In genomic region chr7:157508477-157508881, GRCh38 we compare ENCODE assay signal across 13 cellular contexts.
"Had no signal": no experiment of that assay in that cellular context is flagged by ENCODE, and none has a peak within 500 bp of the region (broad histone marks: within the 10 kb centered on the region; RNA-seq: fewer than 3 reads in every experiment).

No MANE protein-coding gene starts in this region.

- DNase-seq: activated CD8-positive, alpha-beta T cell treated with anti-CD3 and anti-CD28 coated beads, Interleukin-2, amount 10 ng/mL, durations not matched to agents 7 days and 5 days; amniotic stem cell; foreskin fibroblast; glutamatergic neuron; mucosa of descending colon; naive thymus-derived CD8-positive, alpha-beta T cell; SJCRH30; stimulated activated CD4-positive, alpha-beta T cell treated with anti-CD3 and anti-CD28 coated beads, Interleukin-4, amount 100 ng/mL, for 4 hours; thyroid gland had no signal

- H3K4me3 ChIP-seq: esophagus muscularis mucosa, mucosa of descending colon, SJCRH30, thyroid gland had no signal

- H3K27me3 ChIP-seq: thyroid gland had no signal

- H3K36me3 ChIP-seq: esophagus muscularis mucosa, SJCRH30, thyroid gland had no signal

- H3K27ac ChIP-seq: esophagus muscularis mucosa, SJCRH30, thyroid gland, VCaP had no signal

- ATAC-seq: activated CD8-positive, alpha-beta T cell treated with anti-CD3 and anti-CD28 coated beads, Interleukin-2, amount 10 ng/mL, durations not matched to agents 7 days and 5 days; activated naive CD4-positive, alpha-beta T cell treated with anti-CD3 and anti-CD28 coated beads, Interleukin-2, amount 50 U/mL, for 72 hours; mucosa of descending colon; naive thymus-derived CD8-positive, alpha-beta T cell had no signal

- H3K27ac Mint-ChIP-seq: activated CD8-positive, alpha-beta T cell treated with anti-CD3 and anti-CD28 coated beads, Interleukin-2, amount 10 ng/mL, durations not matched to agents 7 days and 5 days; activated naive CD4-positive, alpha-beta T cell treated with anti-CD3 and anti-CD28 coated beads, Interleukin-2, amount 50 U/mL, for 72 hours; activated T-helper 2 cell treated with anti-CD3 and anti-CD28 coated beads, Interferon-gamma antibody, Interleukin-2, Interleukin-4, amounts not matched to agents 10 μg/mL and 5 μg/mL and 100 μg/mL, durations not matched to agents 14 hours and 24 hours and 36 hours had no signal

- H3K4me1 ChIP-seq: esophagus muscularis mucosa, SJCRH30, thyroid gland had no signal

- H3K4me3 Mint-ChIP-seq: activated CD8-positive, alpha-beta T cell treated with anti-CD3 and anti-CD28 coated beads, Interleukin-2, amount 10 ng/mL, durations not matched to agents 7 days and 5 days; naive thymus-derived CD8-positive, alpha-beta T cell had no signal

- H3K9me3 ChIP-seq: mucosa of descending colon, SJCRH30, thyroid gland had no signal
